In the genomic region with DNA sequence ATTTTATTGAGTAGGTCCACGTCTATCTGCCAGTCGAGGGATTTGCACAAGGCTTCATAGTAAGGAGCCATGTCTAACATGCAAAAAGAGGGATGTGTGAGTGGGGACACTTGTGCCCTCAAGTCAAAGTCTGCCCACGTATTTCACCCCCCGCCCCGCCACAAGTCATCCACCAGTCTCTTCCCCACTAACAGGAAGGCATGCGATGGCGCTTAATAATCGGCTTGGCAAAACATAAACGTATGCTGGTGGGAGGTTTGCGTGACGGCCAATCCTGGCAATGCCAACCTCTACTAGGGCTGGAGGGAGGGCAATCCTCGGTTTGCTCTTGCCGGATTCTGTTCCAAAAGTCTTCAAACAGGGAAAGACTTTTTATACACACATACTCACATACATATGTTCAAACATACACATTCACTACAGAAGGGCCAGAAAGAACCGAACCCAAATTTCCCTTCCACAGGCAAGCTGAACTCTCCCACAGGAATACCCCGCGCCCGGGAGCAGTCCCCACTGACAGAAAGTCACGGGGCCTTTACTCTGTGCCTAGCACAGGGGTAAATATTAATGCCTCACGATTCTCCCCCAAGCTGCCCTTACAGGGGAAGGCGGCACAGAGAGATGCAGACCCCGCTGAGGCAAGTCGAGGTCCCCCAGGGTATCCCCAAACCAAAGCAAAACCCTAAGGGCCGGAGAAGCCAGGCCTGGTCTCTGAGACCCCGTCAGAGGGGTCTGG, we compare ENCODE assay signal across 8 cellular contexts. TPM values are rescaled to one million over a fixed set of nuclear protein-coding genes. Genes with fewer than 3 reads are reported as not detected.
DNase-seq lines count a peak whose midpoint lies in the region; TF ChIP-seq lines count a peak whose summit lies in the region.

No MANE protein-coding gene starts in this region.

- no peak for TF ChIP-seq CTCF in RWPE1 (conservative IDR thresholded peaks at IDR 0.05; ENCODE audit: low read depth)
- TF ChIP-seq CTCF in chondrocyte (IDR thresholded peaks at IDR 0.05), result no peak
- TF ChIP-seq CTCF in tibial nerve (IDR thresholded peaks at IDR 0.05), result no peak

- no peaks in the 10 kb centered on the region for H3K9me3 Mint-ChIP-seq in chondrocyte (ENCODE audit: low read depth)

- H3K14ac ChIP-seq in mesenchymal stem cell (ENCODE audit: low read length in 2 of 2), result no peak overlapping the region

- no peak overlapping the region for H2BK5ac ChIP-seq in mesenchymal stem cell (ENCODE audit: low read depth, low read length, poor library complexity, severe bottlenecking)

- TF ChIP-seq EP300 in tibial nerve (IDR thresholded peaks at IDR 0.05), result no peak

- peak overlapping the region; percentile 86 for H3K4me2 ChIP-seq in mesenchymal stem cell (ENCODE audit: low read length, poor library complexity, severe bottlenecking)

- H3K9me3 ChIP-seq in mesenchymal stem cell (ENCODE audit: control insufficient read depth, low read length) (no peaks in the 10 kb centered on the region), tibial nerve (no peaks in the 10 kb centered on the region)

- H3K9ac ChIP-seq in mesenchymal stem cell (ENCODE audit: low read length), result peak overlapping the region; percentile 99

- H3K36me3 ChIP-seq in mesenchymal stem cell (ENCODE audit: control insufficient read depth in 1 of 2, insufficient read depth in 2 of 2, low read depth in 1 of 2, low read length in 2 of 2), result peaks cover 0 to 44% of the 10 kb centered on the region in 2 experiments
- peaks cover 0 to 26% (median 0%) of the 10 kb centered on the region in 3 donors for H3K36me3 ChIP-seq in tibial nerve

- H2BK12ac ChIP-seq in mesenchymal stem cell (ENCODE audit: low read length in 2 of 2), result no peak overlapping the region

- no peaks in the 10 kb centered on the region for H3K27me3 Mint-ChIP-seq in chondrocyte (ENCODE audit: low read depth)

- peak; percentile 71 for DNase-seq in activated effector memory CD4-positive, alpha-beta T cell treated with anti-CD3 and anti-CD28 coated beads, Interleukin-2, amount 50 U/mL, for 16 hours
- no peak for DNase-seq in activated effector memory CD4-positive, alpha-beta T cell treated with Interleukin-2 at 50 U/mL for 16 hours
- DNase-seq in RWPE1 (ENCODE audit: low spot score) (no peak), chondrocyte (ENCODE audit: low spot score) (no peak), mesenchymal stem cell (peak; percentile 38), tibial nerve (ENCODE audit: low spot score in 2 of 2) (no peak), DMS79 (lab: John Stamatoyannopoulos, UW) (no peak), NCI-H1436 (lab: John Stamatoyannopoulos, UW) (no peak)

- H3K79me1 ChIP-seq in mesenchymal stem cell (replicated peaks; ENCODE audit: low read length, poor library complexity, severe bottlenecking), result peaks cover 3% of the 10 kb centered on the region

- H3K4me1 ChIP-seq in mesenchymal stem cell (ENCODE audit: control insufficient read depth, insufficient read depth, low read depth, low read length) (peaks cover 7% of the 10 kb centered on the region), tibial nerve (peaks cover 0 to 42% (median 12%) of the 10 kb centered on the region in 4 donors)

- no peak overlapping the region for H2BK15ac ChIP-seq in mesenchymal stem cell (ENCODE audit: low read depth, poor library complexity, severe bottlenecking)

- H3K4me3 ChIP-seq in mesenchymal stem cell (ENCODE audit: insufficient read depth in 1 of 2, low read depth in 1 of 2, low read length in 2 of 2) (peak overlapping the region; percentile 88 to 94), tibial nerve (peak overlapping the region; percentile 73 to 94 (median 90))

- no peak overlapping the region for H4K91ac ChIP-seq in mesenchymal stem cell (ENCODE audit: low read length)

- H4K8ac ChIP-seq in mesenchymal stem cell (ENCODE audit: low read length), result no peak overlapping the region

- CTCF ChIA-PET in RWPE1 (lab: Yijun Ruan, JAX), result interaction anchor here (0.5 to 1.5 kb wide), 5 partner anchors 19 to 1319 kb away, joined by 3 to 6 read pairs (median 3); no protein-coding TSS in a partner anchor

- TF ChIP-seq POLR2A in tibial nerve (IDR thresholded peaks at IDR 0.05), result no peak

- 33% methylated on average over 24 of the region's 24 CpGs for WGBS in mesenchymal stem cell
- 20 to 21% methylated on average over 23 to 24 of the region's 24 CpGs for WGBS in tibial nerve, 2 donors

- peak overlapping the region; percentile 86 for H3K4me3 Mint-ChIP-seq in chondrocyte (ENCODE audit: unreplicated experiment)

- peaks cover 37% of the 10 kb centered on the region for H3K4me1 Mint-ChIP-seq in chondrocyte (ENCODE audit: low read depth)

- H2AK5ac ChIP-seq in mesenchymal stem cell (ENCODE audit: low read length, severe bottlenecking), result no peak overlapping the region

- peak overlapping the region; percentile 91 for H3K27ac Mint-ChIP-seq in chondrocyte (ENCODE audit: unreplicated experiment)

- H2BK120ac ChIP-seq in mesenchymal stem cell (ENCODE audit: low read depth, low read length), result no peak overlapping the region

- peaks cover 14% of the 10 kb centered on the region for H3K36me3 Mint-ChIP-seq in chondrocyte (ENCODE audit: low read depth)

- no peaks in the 10 kb centered on the region for H3K27me3 ChIP-seq in mesenchymal stem cell (ENCODE audit: control insufficient read depth in 1 of 2, insufficient read depth in 1 of 2, low read length in 2 of 2)
- H3K27me3 ChIP-seq in tibial nerve, result no peaks in the 10 kb centered on the region

- H3K4ac ChIP-seq in mesenchymal stem cell (ENCODE audit: low read depth in 1 of 2, low read length in 2 of 2), result peak overlapping the region; percentile 19 to 73

- no peak overlapping the region for H3K23ac ChIP-seq in mesenchymal stem cell (ENCODE audit: low read length in 2 of 2)

- H2AFZ ChIP-seq in mesenchymal stem cell (ENCODE audit: low read depth, low read length), result no peak overlapping the region

- H3K27ac ChIP-seq in RWPE1 (peak overlapping the region; percentile 77), mesenchymal stem cell (ENCODE audit: low read length, poor library complexity, severe bottlenecking) (no peak overlapping the region), tibial nerve (peak overlapping the region; percentile 70 to 87 (median 83))

- H3K18ac ChIP-seq in mesenchymal stem cell (ENCODE audit: low read depth in 1 of 2, low read length in 2 of 2), result no peak overlapping the region

- POLR2A ChIA-PET in RWPE1 (lab: Yijun Ruan, JAX; ENCODE audit: low non-redundant PET), result no interaction called here

RNA-seq across cellular contexts. Expression of a gene that starts 0.7 kb away (rescaled TPM):
- total RNA-seq in chondrocyte (64.2 to 86.4 TPM (median 65.0 TPM) in 3 replicates), tibial nerve (10 to 100 TPM; 47.4 to 64.5 (median 58.9) TPM)
- polyA plus RNA-seq in mesenchymal stem cell (2013, experiment 1 of 2), result 110 TPM
- 110 TPM for polyA plus RNA-seq in mesenchymal stem cell (2013, experiment 2 of 2)

Comparison
In these comparisons a context has a peak if more than half of its experiments do, and no peak if none do; other contexts are left out.
1. DNase-seq: peak in activated effector memory CD4-positive, alpha-beta T cell treated with anti-CD3 and anti-CD28 coated beads, Interleukin-2, amount 50 U/mL, for 16 hours (single experiment) and mesenchymal stem cell (single experiment); none in activated effector memory CD4-positive, alpha-beta T cell treated with Interleukin-2 at 50 U/mL for 16 hours (single experiment), RWPE1 (single experiment), chondrocyte (single experiment), tibial nerve (0 of 2), DMS79 (single experiment) and NCI-H1436 (single experiment).